8 cellular contexts compared by ENCODE assay signal in the genomic region with DNA sequence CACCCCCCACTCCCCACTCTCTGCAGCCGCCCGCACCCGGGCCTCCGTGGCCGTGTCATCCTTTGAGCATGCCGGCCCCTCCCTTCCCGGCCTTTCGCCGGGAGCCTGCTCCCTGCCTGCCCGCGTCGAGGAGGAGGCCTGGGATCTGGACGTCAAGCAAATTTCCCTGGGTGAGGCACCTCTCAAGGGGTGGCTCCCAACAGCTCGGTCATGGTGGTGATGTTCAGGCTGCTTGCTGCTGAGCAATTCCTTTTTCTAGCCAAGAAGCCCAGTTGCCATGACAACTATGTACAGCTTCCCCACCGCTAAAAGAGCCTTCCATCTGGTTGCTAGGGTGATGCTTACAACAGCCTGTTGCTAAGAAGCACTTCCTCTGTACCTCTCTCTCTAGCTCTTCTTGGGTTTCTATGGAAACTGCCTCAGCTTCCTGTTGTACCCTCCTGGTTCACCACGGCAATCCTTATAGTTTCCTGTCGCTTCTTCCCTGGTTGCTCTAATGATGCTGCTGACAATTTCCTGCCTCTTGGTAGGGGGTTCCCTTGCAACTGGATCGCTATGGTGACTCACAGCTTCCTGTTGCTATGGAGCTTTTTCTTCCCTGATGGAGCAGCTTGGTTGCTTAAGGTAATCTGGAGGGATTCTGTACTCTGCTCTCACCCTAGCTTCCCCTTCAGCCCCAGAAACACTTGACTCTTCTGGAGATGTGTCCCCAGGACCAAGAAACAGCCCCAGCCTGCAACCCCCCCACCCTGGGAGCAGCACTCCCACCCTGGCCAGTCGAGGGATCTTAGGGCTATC. TPM values are rescaled to one million over a fixed set of nuclear protein-coding genes. Genes with fewer than 3 reads are reported as not detected.
DNase-seq lines count a peak whose midpoint lies in the region; ATAC-seq, FAIRE-seq and TF ChIP-seq lines count a peak whose summit lies in the region.

No MANE protein-coding gene starts in this region.

- ATAC-seq in HG03342 (IDR thresholded peaks at IDR 0.05; ENCODE audit: unreplicated experiment), result peak; percentile 69
- ATAC-seq in GM21381 (IDR thresholded peaks at IDR 0.05; ENCODE audit: unreplicated experiment), result no peak

- H3K9me3 ChIP-seq in astrocyte (ENCODE audit: insufficient read depth, low read depth, low read length), result no peaks in the 10 kb centered on the region

- H3K27me3 ChIP-seq in astrocyte (ENCODE audit: insufficient read depth, low read length), result no peaks in the 10 kb centered on the region

- H3K36me3 Mint-ChIP-seq in astrocyte (ENCODE audit: low read depth, unreplicated experiment), result peaks cover 37% of the 10 kb centered on the region

- no peak overlapping the region for H3K4me3 ChIP-seq in astrocyte (ENCODE audit: insufficient read depth, low read depth, low read length)

- peak overlapping the region; percentile 31 for H3K4me2 ChIP-seq in astrocyte (ENCODE audit: low read length)

- H4K20me1 ChIP-seq in astrocyte (ENCODE audit: insufficient read depth, low read length), result peaks cover 44% of the 10 kb centered on the region

- H2AFZ ChIP-seq in astrocyte (ENCODE audit: low read depth, low read length), result no peak overlapping the region

- FAIRE-seq in astrocyte (lab: Jason Lieb, UNC), result peak; percentile 90

- peak; percentile 10 for DNase-seq in NCI-H1092 treated with DMSO at 0.1 percent for 48 hours (lab: John Stamatoyannopoulos, UW)
- no peak for DNase-seq in NCI-H1092 (lab: John Stamatoyannopoulos, UW)
- DNase-seq in RPMI8226, result peak; percentile 51
- peak; percentile 93 for DNase-seq in astrocyte (ENCODE audit: low read depth)
- DNase-seq in hepatic stellate cell (ENCODE audit: low spot score), result peak; percentile 92
- DNase-seq in smooth muscle cell of the brain vasculature (ENCODE audit: low read depth, low spot score), result peak; percentile 83

- peaks cover 38% of the 10 kb centered on the region for H3K36me3 ChIP-seq in astrocyte (ENCODE audit: insufficient read depth, low read length)

- no peaks in the 10 kb centered on the region for H3K27me3 Mint-ChIP-seq in astrocyte (ENCODE audit: low read depth, unreplicated experiment)

- no peaks in the 10 kb centered on the region for H3K9me3 Mint-ChIP-seq in astrocyte (ENCODE audit: unreplicated experiment)

- H3K4me1 Mint-ChIP-seq in astrocyte (ENCODE audit: low read depth, unreplicated experiment), result peaks cover 36% of the 10 kb centered on the region

- no peak for TF ChIP-seq CTCF in astrocyte (IDR thresholded peaks at IDR 0.05; ENCODE audit: insufficient read depth, low read depth, low read length)

- H3K4me1 ChIP-seq in astrocyte (ENCODE audit: insufficient read depth, low read length), result peaks cover 28% of the 10 kb centered on the region

- H3K79me2 ChIP-seq in astrocyte (ENCODE audit: insufficient read depth, low read length), result no peaks in the 10 kb centered on the region

- peak overlapping the region; percentile 92 for H3K27ac Mint-ChIP-seq in astrocyte (ENCODE audit: unreplicated experiment)

- H3K27ac ChIP-seq in astrocyte (ENCODE audit: low read depth, low read length), result peak overlapping the region; percentile 89

- no peak overlapping the region for H3K4me3 Mint-ChIP-seq in astrocyte (ENCODE audit: unreplicated experiment)

- H3K9ac ChIP-seq in astrocyte (ENCODE audit: low read length), result peak overlapping the region; percentile 68

RNA-seq across cellular contexts. Expression of a gene that starts 11.0 kb away (rescaled TPM):
- 24.2 and 31.9 TPM in 2 replicates for total RNA-seq in astrocyte

RNA-seq across cellular contexts. Expression of a gene that starts 13.4 kb away (rescaled TPM):
- total RNA-seq in astrocyte, result 1.4 and 2.2 TPM in 2 replicates

RNA-seq across cellular contexts. Expression of a gene that starts 17.4 kb away (rescaled TPM):
- 99.9 and 129 TPM in 2 replicates for total RNA-seq in astrocyte

RNA-seq across cellular contexts. Expression of a gene that starts 29.9 kb away (rescaled TPM):
- total RNA-seq in astrocyte, result not detected in 2 replicates

RNA-seq across cellular contexts. Expression of a gene that starts 45.3 kb away (rescaled TPM):
- 0.19 TPM in 1 of 2 replicates, not detected in the other for total RNA-seq in astrocyte
